8 cellular contexts compared by ENCODE assay signal in the genomic region with DNA sequence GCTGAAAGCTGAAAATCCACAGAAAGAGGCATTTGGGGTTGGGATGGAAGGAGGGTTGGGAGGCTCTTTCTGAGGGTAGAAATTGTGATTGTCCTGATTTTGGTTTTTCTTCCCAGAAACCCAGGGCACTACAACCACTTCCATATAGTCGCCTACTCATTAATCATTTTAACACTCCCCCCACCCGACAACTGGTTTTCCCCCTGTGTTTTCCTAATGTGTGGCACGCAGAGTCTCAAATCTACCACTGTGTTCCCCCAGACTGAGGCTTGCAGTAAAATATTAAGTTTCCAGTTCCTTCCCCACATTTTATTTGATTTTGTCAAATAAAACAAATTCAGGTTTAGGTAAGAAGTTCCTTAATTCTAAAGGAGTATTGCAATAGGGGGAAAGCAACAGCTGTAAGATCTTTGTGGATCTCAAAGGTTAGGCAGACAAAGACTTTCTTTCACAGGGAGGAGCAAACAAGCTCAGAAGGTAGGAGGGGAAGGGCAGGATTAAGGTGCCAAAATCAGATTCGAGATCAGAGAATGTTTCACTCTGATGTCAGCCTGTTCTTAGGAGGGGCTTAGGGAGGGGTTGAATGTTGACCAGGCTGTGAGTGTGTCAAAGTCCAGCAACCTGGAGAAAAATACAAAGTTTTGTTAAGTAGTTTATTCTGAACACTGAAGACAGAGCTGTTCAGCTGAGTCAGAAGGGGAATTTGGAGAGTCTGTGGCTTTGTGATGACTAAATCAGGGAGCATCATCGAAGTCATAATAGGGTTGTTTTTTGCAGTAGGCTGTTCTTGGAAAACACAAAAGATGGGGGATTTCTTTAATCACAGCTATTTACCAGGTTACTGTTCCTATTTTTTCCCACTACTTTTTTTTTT. TPM values are rescaled to one million over a fixed set of nuclear protein-coding genes. Genes with fewer than 3 reads are reported as not detected.
DNase-seq lines count a peak whose midpoint lies in the region; ATAC-seq and TF ChIP-seq lines count a peak whose summit lies in the region.

No MANE protein-coding gene starts in this region.

- H3K4me1 Mint-ChIP-seq in CD4-positive, CD25-positive, alpha-beta regulatory T cell, result peaks cover 24 to 92% (median 66%) of the 10 kb centered on the region in 4 donors
- H3K4me1 Mint-ChIP-seq in activated CD4-positive, alpha-beta T cell treated with anti-CD3 and anti-CD28 coated beads, Interleukin-2, amount 10 ng/mL, durations not matched to agents 24 days and 14 days, result peaks cover 63% of the 10 kb centered on the region

- peak; percentile 34 to 71 (median 48) for DNase-seq in CD4-positive, CD25-positive, alpha-beta regulatory T cell
- DNase-seq in activated CD4-positive, alpha-beta T cell treated with anti-CD3 and anti-CD28 coated beads, Interleukin-2, amount 10 ng/mL, durations not matched to agents 24 days and 14 days, result peak; percentile 90
- DNase-seq in fibroblast of the aortic adventitia (ENCODE audit: low read depth) (peak; percentile 89), SKM-1 treated with dmso at 0.1 percent for 144 hours (lab: John Stamatoyannopoulos, UW; ENCODE audit: unreplicated experiment) (no peak), anterior cingulate cortex (lab: John Stamatoyannopoulos, UW) (no peak)
- DNase-seq in stimulated activated CD8-positive, alpha-beta memory T cell treated with anti-CD3 and anti-CD28 coated beads, Interleukin-2, amount 100 ng/mL, for 1 hour (ENCODE audit: low read depth in 2 of 2), result peak; percentile 18 to 34

- H3K9me3 ChIP-seq in CD4-positive, CD25-positive, alpha-beta regulatory T cell (ENCODE audit: control insufficient read depth in 2 of 2, low read length in 2 of 2), result peaks cover under 1 to 4% of the 10 kb centered on the region in 2 experiments

- H3K27me3 Mint-ChIP-seq in CD4-positive, CD25-positive, alpha-beta regulatory T cell, result peaks cover 6% of the 10 kb centered on the region
- H3K27me3 Mint-ChIP-seq in activated CD4-positive, alpha-beta T cell treated with anti-CD3 and anti-CD28 coated beads, Interleukin-2, amount 10 ng/mL, durations not matched to agents 24 days and 14 days, result no peaks in the 10 kb centered on the region

- peak overlapping the region; percentile 99 for H3K4me3 ChIP-seq in CD4-positive, CD25-positive, alpha-beta regulatory T cell (ENCODE audit: low read depth, low read length)
- H3K4me3 ChIP-seq in fibroblast of the aortic adventitia (ENCODE audit: low read depth, low read length), result peak overlapping the region; percentile 42

- peaks cover 44% of the 10 kb centered on the region for H3K36me3 ChIP-seq in CD4-positive, CD25-positive, alpha-beta regulatory T cell (ENCODE audit: control insufficient read depth, insufficient read depth, low read length)

- intact Hi-C loops in activated CD4-positive, alpha-beta T cell treated with anti-CD3 and anti-CD28 coated beads, Interleukin-2, amount 10 ng/mL, durations not matched to agents 24 days and 14 days (cut with micrococcal nuclease), result loop anchor here (1.0 to 10.0 kb wide), 4 partner anchors 8 to 1222 kb away; partner anchors contain the start of genes FBRS, ITGAX and PRR14

- peaks cover 0 to 4% (median 0%) of the 10 kb centered on the region in 7 donors for H3K9me3 Mint-ChIP-seq in CD4-positive, CD25-positive, alpha-beta regulatory T cell
- H3K9me3 Mint-ChIP-seq in activated CD4-positive, alpha-beta T cell treated with anti-CD3 and anti-CD28 coated beads, Interleukin-2, amount 10 ng/mL, durations not matched to agents 24 days and 14 days, result peaks cover 4% of the 10 kb centered on the region

- peaks cover 80% of the 10 kb centered on the region for H3K4me1 ChIP-seq in CD4-positive, CD25-positive, alpha-beta regulatory T cell (ENCODE audit: control insufficient read depth, insufficient read depth, low read length, poor library complexity, severe bottlenecking)

- peak overlapping the region; percentile 92 to 97 (median 94) for H3K27ac Mint-ChIP-seq in CD4-positive, CD25-positive, alpha-beta regulatory T cell
- H3K27ac Mint-ChIP-seq in activated CD4-positive, alpha-beta T cell treated with anti-CD3 and anti-CD28 coated beads, Interleukin-2, amount 10 ng/mL, durations not matched to agents 24 days and 14 days, result peak overlapping the region; percentile 94

- H3K27me3 ChIP-seq in CD4-positive, CD25-positive, alpha-beta regulatory T cell (ENCODE audit: control insufficient read depth, insufficient read depth, low read length), result no peaks in the 10 kb centered on the region

- H3K36me3 Mint-ChIP-seq in CD4-positive, CD25-positive, alpha-beta regulatory T cell, result peaks cover 37% of the 10 kb centered on the region
- peaks cover 80% of the 10 kb centered on the region for H3K36me3 Mint-ChIP-seq in activated CD4-positive, alpha-beta T cell treated with anti-CD3 and anti-CD28 coated beads, Interleukin-2, amount 10 ng/mL, durations not matched to agents 24 days and 14 days (ENCODE audit: low read depth)

- peak overlapping the region; percentile 97 to 100 (median 98) for H3K4me3 Mint-ChIP-seq in CD4-positive, CD25-positive, alpha-beta regulatory T cell
- H3K4me3 Mint-ChIP-seq in activated CD4-positive, alpha-beta T cell treated with anti-CD3 and anti-CD28 coated beads, Interleukin-2, amount 10 ng/mL, durations not matched to agents 24 days and 14 days, result peak overlapping the region; percentile 90

- peak overlapping the region; percentile 93 for H3K27ac ChIP-seq in CD4-positive, CD25-positive, alpha-beta regulatory T cell (ENCODE audit: insufficient read depth, low read length, poor library complexity, severe bottlenecking)

- no peak for TF ChIP-seq CTCF in fibroblast of the aortic adventitia (IDR thresholded peaks at IDR 0.05; ENCODE audit: insufficient read depth, low read length)

- peak; percentile 51 to 54 for ATAC-seq in CD4-positive, CD25-positive, alpha-beta regulatory T cell (ENCODE audit: low read depth in 2 of 2)
- ATAC-seq in GM19351 (IDR thresholded peaks at IDR 0.05; ENCODE audit: unreplicated experiment), result peak; percentile 67
- ATAC-seq in HG03439 (IDR thresholded peaks at IDR 0.05; ENCODE audit: unreplicated experiment), result peak; percentile 63

RNA-seq across cellular contexts. Expression of gene ZNF267, which starts 3.6 kb away (rescaled TPM):
- 71.3 TPM for total RNA-seq in CD4-positive, CD25-positive, alpha-beta regulatory T cell
- polyA plus RNA-seq in CD4-positive, CD25-positive, alpha-beta regulatory T cell, result 10 to 100 TPM; 13.9 to 18.8 (median 15.9) TPM
- 77.7 and 78.3 TPM in 2 replicates for total RNA-seq in activated CD4-positive, alpha-beta T cell treated with anti-CD3 and anti-CD28 coated beads, Interleukin-2, amount 10 ng/mL, durations not matched to agents 24 days and 14 days
- total RNA-seq in fibroblast of the aortic adventitia (ENCODE audit: low replicate concordance), result 13.6 and 17.7 TPM in 2 replicates

Comparison
In these comparisons a context has a peak if more than half of its experiments do, and no peak if none do; other contexts are left out.
1. DNase-seq: peak in CD4-positive, CD25-positive, alpha-beta regulatory T cell (3 of 3), activated CD4-positive, alpha-beta T cell treated with anti-CD3 and anti-CD28 coated beads, Interleukin-2, amount 10 ng/mL, durations not matched to agents 24 days and 14 days (single experiment), fibroblast of the aortic adventitia (single experiment) and stimulated activated CD8-positive, alpha-beta memory T cell treated with anti-CD3 and anti-CD28 coated beads, Interleukin-2, amount 100 ng/mL, for 1 hour (2 of 2); none in SKM-1 treated with dmso at 0.1 percent for 144 hours (single experiment) and anterior cingulate cortex (0 of 58).
2. Peak in every context shown above with its lines, with median percentiles within 50 percentile points of each other: ATAC-seq.